28 cellular contexts compared by ENCODE assay signal in genomic region chr5:12675956-12676355, GRCh38.
"Had no signal": no experiment of that assay in that cellular context is flagged by ENCODE, and none has a peak within 500 bp of the region (broad histone marks: within the 10 kb centered on the region; RNA-seq: fewer than 3 reads in every experiment).

No MANE protein-coding gene starts in this region.

- H3K4me1 Mint-ChIP-seq: mesothelial cell of epicardium, naive B cell had no signal

- H3K4me3 Mint-ChIP-seq: dendritic cell treated with granulocyte-macrophage colony-stimulating factor and Interleukin-4, amounts not matched to agents 40 ng/mL and 50 ng/mL, for 4 days; effector memory CD8-positive, alpha-beta T cell; endodermal cell; mesothelial cell of epicardium had no signal

- H3K27me3 Mint-ChIP-seq: dendritic cell treated with granulocyte-macrophage colony-stimulating factor and Interleukin-4, amounts not matched to agents 40 ng/mL and 50 ng/mL, for 4 days; effector memory CD8-positive, alpha-beta T cell; naive B cell had no signal

- H3K9me3 ChIP-seq: colonic mucosa, esophagus squamous epithelium, gastrocnemius medialis had no signal

- H3K4me3 ChIP-seq: colonic mucosa, esophagus squamous epithelium, gastrocnemius medialis, heart right ventricle, left lung, lower lobe of right lung, mucosa of descending colon had no signal

- H3K27ac Mint-ChIP-seq: dendritic cell treated with granulocyte-macrophage colony-stimulating factor and Interleukin-4, amounts not matched to agents 40 ng/mL and 50 ng/mL, for 4 days; effector memory CD8-positive, alpha-beta T cell; endodermal cell; mesothelial cell of epicardium; naive B cell had no signal

- H3K27ac ChIP-seq: colonic mucosa, epithelial cell of prostate, esophagus squamous epithelium, gastrocnemius medialis, heart right ventricle, left lung, lower lobe of right lung had no signal

- H3K27me3 ChIP-seq: colonic mucosa, esophagus squamous epithelium, gastrocnemius medialis, heart right ventricle, left lung had no signal

- FAIRE-seq: endometrium, islet of Langerhans, keratinocyte had no signal

- ATAC-seq: effector memory CD8-positive, alpha-beta T cell; esophagus mucosa; gastrocnemius medialis; heart right ventricle; left cardiac atrium; left lung; left ventricle myocardium superior; lower lobe of right lung; mucosa of descending colon had no signal

- H3K36me3 ChIP-seq: colonic mucosa, esophagus squamous epithelium, gastrocnemius medialis, heart right ventricle, left lung, lower lobe of right lung had no signal

- DNase-seq: colonic mucosa; cortex of kidney; effector CD8-positive, alpha-beta T cell; effector memory CD8-positive, alpha-beta T cell; endodermal cell; erythroblast; esophagus squamous epithelium; foreskin fibroblast; foreskin melanocyte; gastrocnemius medialis; glutamatergic neuron; head of caudate nucleus; heart right ventricle; hippocampal formation; left cardiac atrium; left lung; left ventricle myocardium superior; lower lobe of right lung; mesenchymal stem cell; mucosa of descending colon; naive B cell had no signal

- H3K36me3 Mint-ChIP-seq: mesothelial cell of epicardium, naive B cell had no signal

- H3K4me1 ChIP-seq: colonic mucosa, esophagus squamous epithelium, gastrocnemius medialis, heart right ventricle, left lung, lower lobe of right lung had no signal
